Comparison of ENCODE assay signal across 2 cellular contexts in genomic region chr16:57760357-57761160, GRCh38.
TF ChIP-seq lines count a peak whose summit lies in the region.

No MANE protein-coding gene starts in this region.

TF ChIP-seq in HepG2, 621 proteins besides CTCF, POLR2A, EP300 and RAD21:
- TF ChIP-seq MED8 (CRISPR knock-in tag; IDR thresholded peaks at IDR 0.05; ENCODE audit: insufficient replicate concordance) (peak; percentile 10), ZNF775 (CRISPR knock-in tag; IDR thresholded peaks at IDR 0.05; ENCODE audit: borderline replicate concordance) (no peak), ZMYM4 (CRISPR knock-in tag; IDR thresholded peaks at IDR 0.05) (no peak), HOXA3 (CRISPR knock-in tag; IDR thresholded peaks at IDR 0.05) (0 out of 2 replicates have a peak, but pooled peaks have one; percentile 16), SAFB2 (CRISPR knock-in tag; IDR thresholded peaks at IDR 0.05; ENCODE audit: borderline replicate concordance, low read depth) (0 out of 2 replicates have a peak, but pooled peaks have one; percentile 38), ZFP91 (CRISPR knock-in tag; IDR thresholded peaks at IDR 0.05; ENCODE audit: borderline replicate concordance) (peak; percentile 23; the same call in 1 of the 2 replicates), AGO2 (optimal IDR thresholded peaks at IDR 0.05; ENCODE audit: low read depth, low read length) (peak; percentile 83), CAMTA2 (CRISPR knock-in tag; IDR thresholded peaks at IDR 0.05; ENCODE audit: borderline replicate concordance) (0 out of 2 replicates have a peak, but pooled peaks have one; percentile 6), ZBTB33 (CRISPR knock-in tag; IDR thresholded peaks at IDR 0.05) (peak; percentile 43; the same call in 1 of the 2 replicates), ZNF335 (CRISPR knock-in tag; IDR thresholded peaks at IDR 0.05) (no peak), ZNF567 (CRISPR knock-in tag; IDR thresholded peaks at IDR 0.05; ENCODE audit: borderline replicate concordance) (no peak)

TF ChIP-seq in WTC11, 78 proteins besides CTCF, POLR2A, EP300 and RAD21:
- no peak for TF ChIP-seq ZNF532 (CRISPR knock-in tag; IDR thresholded peaks at IDR 0.05; ENCODE audit: borderline replicate concordance)
- TF ChIP-seq RELA (CRISPR knock-in tag; IDR thresholded peaks at IDR 0.05; ENCODE audit: borderline replicate concordance), result 0 out of 2 replicates have a peak, but pooled peaks have one; percentile 50
- TF ChIP-seq FOXP4 (CRISPR knock-in tag; IDR thresholded peaks at IDR 0.05), result peak; percentile 11; the same call in 1 of the 2 replicates
- TF ChIP-seq AFF4 (CRISPR knock-in tag; IDR thresholded peaks at IDR 0.05; ENCODE audit: borderline replicate concordance), result no peak
- peak; percentile 9; the same call in 1 of the 2 replicates for TF ChIP-seq USF2 (CRISPR knock-in tag; IDR thresholded peaks at IDR 0.05)
